In genomic region chr16:56265746-56266145, GRCh38 we compare ENCODE assay signal across 16 cellular contexts.
DNase-seq lines count a peak whose midpoint lies in the region; ATAC-seq and TF ChIP-seq lines count a peak whose summit lies in the region.
"Had no signal": no experiment of that assay in that cellular context is flagged by ENCODE, and none has a peak within 500 bp of the region (broad histone marks: within the 10 kb centered on the region; RNA-seq: fewer than 3 reads in every experiment).

No MANE protein-coding gene starts in this region.

- no peak for TF ChIP-seq CTCF in right atrium auricular region (IDR thresholded peaks at IDR 0.05)
- no peak for TF ChIP-seq CTCF in nephron (IDR thresholded peaks at IDR 0.05; ENCODE audit: unreplicated experiment in 3 of 3)
- no peak for TF ChIP-seq CTCF in type B pancreatic cell (conservative IDR thresholded peaks at IDR 0.05)
- TF ChIP-seq CTCF in stomach (IDR thresholded peaks at IDR 0.05): no peak

- intact Hi-C loops in left ventricle myocardium superior (cut with micrococcal nuclease): no loop called here
- intact Hi-C loops in stomach (cut with DNase I; ENCODE audit: low total_unique reads): no loop called here

- H3K9me3 ChIP-seq in right atrium auricular region: no peaks in the 10 kb centered on the region
- no peaks in the 10 kb centered on the region for H3K9me3 ChIP-seq in stomach
- H3K9me3 ChIP-seq: A549 had no signal

- H3K27ac ChIP-seq in right atrium auricular region: peak overlapping the region; percentile 88 to 95
- H3K27ac ChIP-seq in caudate nucleus (ENCODE audit: low read depth, low read length): peak overlapping the region; percentile 99
- H3K27ac ChIP-seq in stomach: peak overlapping the region in 2 of 5 donors; percentile 2 to 90
- H3K27ac ChIP-seq: A549, KMS-11 had no signal

- H3K27ac Mint-ChIP-seq in nephron: peak overlapping the region in 2 of 3 experiments; percentile 28 to 49
- H3K27ac Mint-ChIP-seq in type B pancreatic cell: peak overlapping the region; percentile 44

- no peaks in the 10 kb centered on the region for H3K36me3 ChIP-seq in right atrium auricular region
- H3K36me3 ChIP-seq in stomach: no peaks in the 10 kb centered on the region

- H3K36me3 Mint-ChIP-seq in nephron (ENCODE audit: low read depth) (no peaks in the 10 kb centered on the region), type B pancreatic cell (no peaks in the 10 kb centered on the region)

- H3K4me1 Mint-ChIP-seq in nephron (peaks cover 34% of the 10 kb centered on the region), type B pancreatic cell (ENCODE audit: unreplicated experiment) (peaks cover 29% of the 10 kb centered on the region)

- H3K4me3 Mint-ChIP-seq in nephron: no peak overlapping the region
- H3K4me3 Mint-ChIP-seq in type B pancreatic cell: no peak overlapping the region

- WGBS in stomach, 5 donors: 88 to 93% (median 90%) methylated on average over 3 of the region's 3 CpGs

- no peak for TF ChIP-seq EP300 in stomach (IDR thresholded peaks at IDR 0.05)

- H3K27me3 Mint-ChIP-seq in nephron (ENCODE audit: low read depth) (peaks cover 21% of the 10 kb centered on the region), type B pancreatic cell (peaks cover 3% of the 10 kb centered on the region)

- H3K27me3 ChIP-seq in right atrium auricular region: no peaks in the 10 kb centered on the region
- no peaks in the 10 kb centered on the region for H3K27me3 ChIP-seq in stomach

- ATAC-seq in left ventricle myocardium superior: no peak
- ATAC-seq in GM21447 (IDR thresholded peaks at IDR 0.05; ENCODE audit: unreplicated experiment): no peak
- ATAC-seq: A549, Panc1, Right ventricle myocardium inferior had no signal

- peaks cover 0 to 71% of the 10 kb centered on the region in 2 donors for H3K4me1 ChIP-seq in right atrium auricular region
- H3K4me1 ChIP-seq in stomach: peaks cover 0 to 55% (median 30%) of the 10 kb centered on the region in 4 donors
- H3K4me1 ChIP-seq: A549 had no signal

- H3K9me3 Mint-ChIP-seq in nephron: no peaks in the 10 kb centered on the region
- no peaks in the 10 kb centered on the region for H3K9me3 Mint-ChIP-seq in type B pancreatic cell

- no peak for TF ChIP-seq POLR2A in stomach (IDR thresholded peaks at IDR 0.05)

- DNase-seq in right atrium auricular region (ENCODE audit: low spot score): no peak
- no peak for DNase-seq in left ventricle myocardium superior
- DNase-seq in caudate nucleus (lab: John Stamatoyannopoulos, UW): no peak
- no peak for DNase-seq in type B pancreatic cell (ENCODE audit: extremely low spot score, unreplicated experiment)
- DNase-seq in NCI-H187 treated with DMSO at 0.1 percent for 48 hours (lab: John Stamatoyannopoulos, UW): no peak
- no peak for DNase-seq in stomach
- DNase-seq: NCI-H1105, NCI-H1694 treated with DMSO at 0.1 percent for 48 hours, NCI-H446 treated with DMSO at 0.1 percent for 48 hours, NCI-H82 had no signal

- H3K4me3 ChIP-seq in right atrium auricular region (no peak overlapping the region), stomach (no peak overlapping the region)
- H3K4me3 ChIP-seq: A549 had no signal
